In the genomic region with DNA sequence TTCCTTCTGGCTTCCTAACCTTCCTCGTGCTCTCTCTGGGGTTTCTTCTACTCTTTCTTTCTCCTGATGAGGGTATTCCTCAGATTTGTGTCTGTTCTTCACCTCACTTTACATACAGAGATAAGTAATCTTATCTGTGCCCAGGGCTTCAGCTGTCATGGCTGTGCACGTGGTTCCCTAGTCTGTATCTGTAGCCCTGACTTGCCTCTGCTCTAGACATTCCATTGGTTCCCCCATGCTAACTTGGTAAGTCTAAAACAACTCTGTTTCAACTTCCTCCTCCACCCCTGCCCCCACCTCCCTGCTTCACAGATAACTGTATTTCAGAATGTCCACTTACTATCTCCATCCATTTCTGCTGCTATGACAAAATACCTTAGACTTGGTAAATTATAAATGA, we compare ENCODE assay signal across 1 cellular context.
TF ChIP-seq lines count a peak whose summit lies in the region.

No MANE protein-coding gene starts in this region.

TF ChIP-seq in K562, 482 proteins besides CTCF, POLR2A, EP300 and RAD21 (continued from another document):
- TF ChIP-seq, protein P1, sequence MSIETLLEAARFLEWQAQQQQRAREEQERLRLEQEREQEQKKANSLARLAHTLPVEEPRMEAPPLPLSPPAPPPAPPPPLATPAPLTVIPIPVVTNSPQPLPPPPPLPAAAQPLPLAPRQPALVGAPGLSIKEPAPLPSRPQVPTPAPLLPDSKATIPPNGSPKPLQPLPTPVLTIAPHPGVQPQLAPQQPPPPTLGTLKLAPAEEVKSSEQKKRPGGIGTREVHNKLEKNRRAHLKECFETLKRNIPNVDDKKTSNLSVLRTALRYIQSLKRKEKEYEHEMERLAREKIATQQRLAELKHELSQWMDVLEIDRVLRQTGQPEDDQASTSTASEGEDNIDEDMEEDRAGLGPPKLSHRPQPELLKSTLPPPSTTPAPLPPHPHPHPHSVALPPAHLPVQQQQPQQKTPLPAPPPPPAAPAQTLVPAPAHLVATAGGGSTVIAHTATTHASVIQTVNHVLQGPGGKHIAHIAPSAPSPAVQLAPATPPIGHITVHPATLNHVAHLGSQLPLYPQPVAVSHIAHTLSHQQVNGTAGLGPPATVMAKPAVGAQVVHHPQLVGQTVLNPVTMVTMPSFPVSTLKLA (conservative IDR thresholded peaks at IDR 0.05), result peak; percentile 42 to 55
- no peak for TF ChIP-seq MTF1 (CRISPR knock-in tag; IDR thresholded peaks at IDR 0.05; ENCODE audit: borderline replicate concordance)
- TF ChIP-seq, protein P2, sequence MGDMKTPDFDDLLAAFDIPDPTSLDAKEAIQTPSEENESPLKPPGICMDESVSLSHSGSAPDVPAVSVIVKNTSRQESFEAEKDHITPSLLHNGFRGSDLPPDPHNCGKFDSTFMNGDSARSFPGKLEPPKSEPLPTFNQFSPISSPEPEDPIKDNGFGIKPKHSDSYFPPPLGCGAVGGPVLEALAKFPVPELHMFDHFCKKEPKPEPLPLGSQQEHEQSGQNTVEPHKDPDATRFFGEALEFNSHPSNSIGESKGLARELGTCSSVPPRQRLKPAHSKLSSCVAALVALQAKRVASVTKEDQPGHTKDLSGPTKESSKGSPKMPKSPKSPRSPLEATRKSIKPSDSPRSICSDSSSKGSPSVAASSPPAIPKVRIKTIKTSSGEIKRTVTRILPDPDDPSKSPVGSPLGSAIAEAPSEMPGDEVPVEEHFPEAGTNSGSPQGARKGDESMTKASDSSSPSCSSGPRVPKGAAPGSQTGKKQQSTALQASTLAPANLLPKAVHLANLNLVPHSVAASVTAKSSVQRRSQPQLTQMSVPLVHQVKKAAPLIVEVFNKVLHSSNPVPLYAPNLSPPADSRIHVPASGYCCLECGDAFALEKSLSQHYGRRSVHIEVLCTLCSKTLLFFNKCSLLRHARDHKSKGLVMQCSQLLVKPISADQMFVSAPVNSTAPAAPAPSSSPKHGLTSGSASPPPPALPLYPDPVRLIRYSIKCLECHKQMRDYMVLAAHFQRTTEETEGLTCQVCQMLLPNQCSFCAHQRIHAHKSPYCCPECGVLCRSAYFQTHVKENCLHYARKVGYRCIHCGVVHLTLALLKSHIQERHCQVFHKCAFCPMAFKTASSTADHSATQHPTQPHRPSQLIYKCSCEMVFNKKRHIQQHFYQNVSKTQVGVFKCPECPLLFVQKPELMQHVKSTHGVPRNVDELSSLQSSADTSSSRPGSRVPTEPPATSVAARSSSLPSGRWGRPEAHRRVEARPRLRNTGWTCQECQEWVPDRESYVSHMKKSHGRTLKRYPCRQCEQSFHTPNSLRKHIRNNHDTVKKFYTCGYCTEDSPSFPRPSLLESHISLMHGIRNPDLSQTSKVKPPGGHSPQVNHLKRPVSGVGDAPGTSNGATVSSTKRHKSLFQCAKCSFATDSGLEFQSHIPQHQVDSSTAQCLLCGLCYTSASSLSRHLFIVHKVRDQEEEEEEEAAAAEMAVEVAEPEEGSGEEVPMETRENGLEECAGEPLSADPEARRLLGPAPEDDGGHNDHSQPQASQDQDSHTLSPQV (IDR thresholded peaks at IDR 0.05), result 0 out of 2 replicates have a peak, but pooled peaks have one; percentile 25
- no peak for TF ChIP-seq ZNF354B (CRISPR knock-in tag; IDR thresholded peaks at IDR 0.05)
- TF ChIP-seq RBM22 (IDR thresholded peaks at IDR 0.05; ENCODE audit: low read depth, low read length, poor library complexity, severe bottlenecking), result no peak
- TF ChIP-seq, protein P3, sequence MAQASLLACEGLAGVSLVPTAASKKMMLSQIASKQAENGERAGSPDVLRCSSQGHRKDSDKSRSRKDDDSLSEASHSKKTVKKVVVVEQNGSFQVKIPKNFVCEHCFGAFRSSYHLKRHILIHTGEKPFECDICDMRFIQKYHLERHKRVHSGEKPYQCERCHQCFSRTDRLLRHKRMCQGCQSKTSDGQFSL (CRISPR knock-in tag; IDR thresholded peaks at IDR 0.05), result no peak
- TF ChIP-seq, protein P3 (tag; IDR thresholded peaks at IDR 0.05), result no peak
- TF ChIP-seq MYC (IDR thresholded peaks at IDR 0.05; ENCODE audit: low read depth, low read length), result 0 out of 2 replicates have a peak, but pooled peaks have one; percentile 26
- no peak for TF ChIP-seq MYC (CRISPR knock-in tag; IDR thresholded peaks at IDR 0.05; ENCODE audit: borderline replicate concordance, low read depth)
- TF ChIP-seq, protein P4, sequence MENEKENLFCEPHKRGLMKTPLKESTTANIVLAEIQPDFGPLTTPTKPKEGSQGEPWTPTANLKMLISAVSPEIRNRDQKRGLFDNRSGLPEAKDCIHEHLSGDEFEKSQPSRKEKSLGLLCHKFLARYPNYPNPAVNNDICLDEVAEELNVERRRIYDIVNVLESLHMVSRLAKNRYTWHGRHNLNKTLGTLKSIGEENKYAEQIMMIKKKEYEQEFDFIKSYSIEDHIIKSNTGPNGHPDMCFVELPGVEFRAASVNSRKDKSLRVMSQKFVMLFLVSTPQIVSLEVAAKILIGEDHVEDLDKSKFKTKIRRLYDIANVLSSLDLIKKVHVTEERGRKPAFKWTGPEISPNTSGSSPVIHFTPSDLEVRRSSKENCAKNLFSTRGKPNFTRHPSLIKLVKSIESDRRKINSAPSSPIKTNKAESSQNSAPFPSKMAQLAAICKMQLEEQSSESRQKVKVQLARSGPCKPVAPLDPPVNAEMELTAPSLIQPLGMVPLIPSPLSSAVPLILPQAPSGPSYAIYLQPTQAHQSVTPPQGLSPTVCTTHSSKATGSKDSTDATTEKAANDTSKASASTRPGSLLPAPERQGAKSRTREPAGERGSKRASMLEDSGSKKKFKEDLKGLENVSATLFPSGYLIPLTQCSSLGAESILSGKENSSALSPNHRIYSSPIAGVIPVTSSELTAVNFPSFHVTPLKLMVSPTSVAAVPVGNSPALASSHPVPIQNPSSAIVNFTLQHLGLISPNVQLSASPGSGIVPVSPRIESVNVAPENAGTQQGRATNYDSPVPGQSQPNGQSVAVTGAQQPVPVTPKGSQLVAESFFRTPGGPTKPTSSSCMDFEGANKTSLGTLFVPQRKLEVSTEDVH (IDR thresholded peaks at IDR 0.05; ENCODE audit: low read depth, partially characterized antibody), result no peak
- no peak for TF ChIP-seq HSF4 (CRISPR knock-in tag; IDR thresholded peaks at IDR 0.05; ENCODE audit: borderline replicate concordance)
- TF ChIP-seq GABPB1 (CRISPR knock-in tag; IDR thresholded peaks at IDR 0.05), result no peak
- peak; percentile 55 for TF ChIP-seq BHLHE40 (IDR thresholded peaks at IDR 0.05; ENCODE audit: low read length)
